Comparison of ENCODE assay signal across 1 cellular context in the genomic region with DNA sequence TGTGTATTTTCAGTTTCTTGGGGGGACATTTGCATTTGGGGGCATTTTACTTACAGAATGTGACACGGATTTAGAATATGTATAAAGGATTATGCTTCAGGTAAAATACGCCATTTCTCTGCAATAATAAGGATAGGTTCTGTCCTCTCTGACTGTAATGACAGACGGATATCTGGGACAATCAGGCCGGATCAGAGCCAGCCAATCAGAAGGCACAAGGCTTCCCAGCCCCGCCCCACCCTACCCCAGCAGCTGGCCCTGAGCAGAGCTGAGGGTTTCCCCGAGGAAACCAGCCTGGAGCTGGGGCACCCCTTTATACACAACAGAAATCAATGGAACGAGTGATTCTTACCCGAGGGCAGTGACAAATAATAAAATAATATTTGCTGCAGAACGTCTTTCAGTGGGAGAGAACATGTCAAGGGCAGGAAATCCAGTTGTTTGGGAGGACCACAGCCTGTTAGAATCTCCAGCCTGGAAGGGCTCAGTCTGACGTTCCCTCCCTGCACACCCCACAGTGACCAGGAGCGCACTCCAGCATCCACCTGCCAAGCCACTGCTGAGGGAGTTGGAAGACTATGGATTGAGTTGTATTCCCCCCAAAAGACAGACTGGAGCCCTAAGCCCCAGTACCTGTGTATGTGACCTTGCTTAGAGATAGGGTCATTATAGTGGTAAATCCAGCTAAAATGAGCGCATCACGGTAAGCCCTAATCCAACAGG.
TF ChIP-seq lines count a peak whose summit lies in the region.

No MANE protein-coding gene starts in this region.

TF ChIP-seq in GM23338, 12 proteins besides CTCF, POLR2A, EP300 and RAD21 (continued from another document):
- no peak for TF ChIP-seq REST (IDR thresholded peaks at IDR 0.05; ENCODE audit: unreplicated experiment)
- TF ChIP-seq, protein P1, sequence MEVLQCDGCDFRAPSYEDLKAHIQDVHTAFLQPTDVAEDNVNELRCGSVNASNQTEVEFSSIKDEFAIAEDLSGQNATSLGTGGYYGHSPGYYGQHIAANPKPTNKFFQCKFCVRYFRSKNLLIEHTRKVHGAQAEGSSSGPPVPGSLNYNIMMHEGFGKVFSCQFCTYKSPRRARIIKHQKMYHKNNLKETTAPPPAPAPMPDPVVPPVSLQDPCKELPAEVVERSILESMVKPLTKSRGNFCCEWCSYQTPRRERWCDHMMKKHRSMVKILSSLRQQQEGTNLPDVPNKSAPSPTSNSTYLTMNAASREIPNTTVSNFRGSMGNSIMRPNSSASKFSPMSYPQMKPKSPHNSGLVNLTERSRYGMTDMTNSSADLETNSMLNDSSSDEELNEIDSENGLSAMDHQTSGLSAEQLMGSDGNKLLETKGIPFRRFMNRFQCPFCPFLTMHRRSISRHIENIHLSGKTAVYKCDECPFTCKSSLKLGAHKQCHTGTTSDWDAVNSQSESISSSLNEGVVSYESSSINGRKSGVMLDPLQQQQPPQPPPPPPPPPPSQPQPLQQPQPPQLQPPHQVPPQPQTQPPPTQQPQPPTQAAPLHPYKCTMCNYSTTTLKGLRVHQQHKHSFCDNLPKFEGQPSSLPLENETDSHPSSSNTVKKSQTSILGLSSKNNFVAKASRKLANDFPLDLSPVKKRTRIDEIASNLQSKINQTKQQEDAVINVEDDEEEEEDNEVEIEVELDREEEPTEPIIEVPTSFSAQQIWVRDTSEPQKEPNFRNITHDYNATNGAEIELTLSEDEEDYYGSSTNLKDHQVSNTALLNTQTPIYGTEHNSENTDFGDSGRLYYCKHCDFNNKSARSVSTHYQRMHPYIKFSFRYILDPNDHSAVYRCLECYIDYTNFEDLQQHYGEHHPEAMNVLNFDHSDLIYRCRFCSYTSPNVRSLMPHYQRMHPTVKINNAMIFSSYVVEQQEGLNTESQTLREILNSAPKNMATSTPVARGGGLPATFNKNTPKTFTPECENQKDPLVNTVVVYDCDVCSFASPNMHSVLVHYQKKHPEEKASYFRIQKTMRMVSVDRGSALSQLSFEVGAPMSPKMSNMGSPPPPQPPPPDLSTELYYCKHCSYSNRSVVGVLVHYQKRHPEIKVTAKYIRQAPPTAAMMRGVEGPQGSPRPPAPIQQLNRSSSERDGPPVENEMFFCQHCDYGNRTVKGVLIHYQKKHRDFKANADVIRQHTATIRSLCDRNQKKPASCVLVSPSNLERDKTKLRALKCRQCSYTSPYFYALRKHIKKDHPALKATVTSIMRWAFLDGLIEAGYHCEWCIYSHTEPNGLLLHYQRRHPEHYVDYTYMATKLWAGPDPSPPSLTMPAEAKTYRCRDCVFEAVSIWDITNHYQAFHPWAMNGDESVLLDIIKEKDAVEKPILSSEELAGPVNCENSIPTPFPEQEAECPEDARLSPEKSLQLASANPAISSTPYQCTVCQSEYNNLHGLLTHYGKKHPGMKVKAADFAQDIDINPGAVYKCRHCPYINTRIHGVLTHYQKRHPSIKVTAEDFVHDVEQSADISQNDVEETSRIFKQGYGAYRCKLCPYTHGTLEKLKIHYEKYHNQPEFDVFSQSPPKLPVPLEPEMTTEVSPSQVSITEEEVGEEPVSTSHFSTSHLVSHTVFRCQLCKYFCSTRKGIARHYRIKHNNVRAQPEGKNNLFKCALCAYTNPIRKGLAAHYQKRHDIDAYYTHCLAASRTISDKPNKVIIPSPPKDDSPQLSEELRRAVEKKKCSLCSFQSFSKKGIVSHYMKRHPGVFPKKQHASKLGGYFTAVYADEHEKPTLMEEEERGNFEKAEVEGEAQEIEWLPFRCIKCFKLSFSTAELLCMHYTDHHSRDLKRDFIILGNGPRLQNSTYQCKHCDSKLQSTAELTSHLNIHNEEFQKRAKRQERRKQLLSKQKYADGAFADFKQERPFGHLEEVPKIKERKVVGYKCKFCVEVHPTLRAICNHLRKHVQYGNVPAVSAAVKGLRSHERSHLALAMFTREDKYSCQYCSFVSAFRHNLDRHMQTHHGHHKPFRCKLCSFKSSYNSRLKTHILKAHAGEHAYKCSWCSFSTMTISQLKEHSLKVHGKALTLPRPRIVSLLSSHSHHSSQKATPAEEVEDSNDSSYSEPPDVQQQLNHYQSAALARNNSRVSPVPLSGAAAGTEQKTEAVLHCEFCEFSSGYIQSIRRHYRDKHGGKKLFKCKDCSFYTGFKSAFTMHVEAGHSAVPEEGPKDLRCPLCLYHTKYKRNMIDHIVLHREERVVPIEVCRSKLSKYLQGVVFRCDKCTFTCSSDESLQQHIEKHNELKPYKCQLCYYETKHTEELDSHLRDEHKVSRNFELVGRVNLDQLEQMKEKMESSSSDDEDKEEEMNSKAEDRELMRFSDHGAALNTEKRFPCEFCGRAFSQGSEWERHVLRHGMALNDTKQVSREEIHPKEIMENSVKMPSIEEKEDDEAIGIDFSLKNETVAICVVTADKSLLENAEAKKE (CRISPR knock-in tag; IDR thresholded peaks at IDR 0.05): no peak
- no peak for TF ChIP-seq STAT1 (IDR thresholded peaks at IDR 0.05; ENCODE audit: unreplicated experiment)
